ENCODE assay signal across 28 cellular contexts in genomic region chr13:33577037-33577436, GRCh38.
DNase-seq lines count a peak whose midpoint lies in the region; TF ChIP-seq lines count a peak whose summit lies in the region.
"Had no signal": no experiment of that assay in that cellular context is flagged by ENCODE, and none has a peak within 500 bp of the region (broad histone marks: within the 10 kb centered on the region; RNA-seq: fewer than 3 reads in every experiment).

No MANE protein-coding gene starts in this region.

- no peak overlapping the region for H2AFZ ChIP-seq in hepatocyte
- H2AFZ ChIP-seq in smooth muscle cell (ENCODE audit: low read depth) = peak overlapping the region; percentile 9

- H4K20me1 ChIP-seq in hepatocyte (ENCODE audit: insufficient read depth, poor library complexity, severe bottlenecking) (no peaks in the 10 kb centered on the region), smooth muscle cell (ENCODE audit: low read depth) (no peaks in the 10 kb centered on the region)
- H4K20me1 ChIP-seq: BLaER1 treated with 17β-estradiol and CSF1 and Interleukin-3, amounts not matched to agents 10 nM and 100 nM had no signal

- H3F3A ChIP-seq in smooth muscle cell (ENCODE audit: low read depth) = no peaks in the 10 kb centered on the region

- no peaks in the 10 kb centered on the region for H3K9me2 ChIP-seq in hepatocyte (replicated peaks; ENCODE audit: insufficient read depth)

- H3K36me3 ChIP-seq in hepatocyte (replicated peaks; ENCODE audit: insufficient read depth, low read depth) (no peaks in the 10 kb centered on the region), smooth muscle cell (ENCODE audit: low read depth) (no peaks in the 10 kb centered on the region), WERI-Rb-1 (no peaks in the 10 kb centered on the region)
- H3K36me3 ChIP-seq: BLaER1 treated with 17β-estradiol and CSF1 and Interleukin-3, amounts not matched to agents 10 nM and 100 nM; esophagus muscularis mucosa; left lung; MG63; neutrophil had no signal

- DNase-seq in LHCN-M2 (ENCODE audit: low read depth) = peak; percentile 15
- peak; percentile 20 to 41 for DNase-seq in cardiac fibroblast (ENCODE audit: low read depth in 2 of 2)
- DNase-seq in hepatocyte (ENCODE audit: low spot score) = peak; percentile 4
- DNase-seq in smooth muscle cell (lab: John Stamatoyannopoulos, UW; ENCODE audit: unreplicated experiment) = no peak
- no peak for DNase-seq in hippocampal formation (lab: John Stamatoyannopoulos, UW)
- DNase-seq in WERI-Rb-1 = no peak
- DNase-seq in HCEC 1CT = no peak
- DNase-seq: activated CD4-positive, alpha-beta T cell treated with anti-CD3 and anti-CD28 coated beads for 48 hours; activated CD8-positive, alpha-beta memory T cell treated with anti-CD3 and anti-CD28 coated beads for 24 hours; activated T-cell treated with anti-CD3 and anti-CD28 coated beads for 4 hours; anterior cingulate cortex; Caco-2; DMS53; immature natural killer cell; left lung; MG63; midbrain; naive thymus-derived CD4-positive, alpha-beta T cell; NCI-H1105; NCI-H187; NCI-H82; SIG-M5; T-helper 9 cell had no signal

- H3K9me3 ChIP-seq in hepatocyte (ENCODE audit: low read depth) (no peaks in the 10 kb centered on the region), smooth muscle cell (replicated peaks; ENCODE audit: low read depth) (no peaks in the 10 kb centered on the region), WERI-Rb-1 (ENCODE audit: severe bottlenecking) (no peaks in the 10 kb centered on the region)
- H3K9me3 ChIP-seq: BLaER1 treated with 17β-estradiol and CSF1 and Interleukin-3, amounts not matched to agents 10 nM and 100 nM; Caco-2; esophagus muscularis mucosa; left lung; MG63; neutrophil had no signal

- 58% methylated on average over 1 of the region's 1 CpG for WGBS in hepatocyte (ENCODE audit: low lambda C conversion rate, missing lambda C conversion rate)
- WGBS in smooth muscle cell (ENCODE audit: low lambda C conversion rate) = 52% methylated on average over 1 of the region's 1 CpG

- H3K27me3 ChIP-seq in hepatocyte = no peaks in the 10 kb centered on the region
- no peaks in the 10 kb centered on the region for H3K27me3 ChIP-seq in smooth muscle cell (ENCODE audit: low read depth)
- no peaks in the 10 kb centered on the region for H3K27me3 ChIP-seq in WERI-Rb-1 (ENCODE audit: insufficient read depth, low read depth, severe bottlenecking)
- H3K27me3 ChIP-seq: BLaER1 treated with 17β-estradiol and CSF1 and Interleukin-3, amounts not matched to agents 10 nM and 100 nM; esophagus muscularis mucosa; left lung; MG63; neutrophil had no signal

- H3K4me3 ChIP-seq in cardiac fibroblast (replicated peaks in 1 of 2; ENCODE audit: low read depth in 2 of 2, low read length in 2 of 2) = no peak overlapping the region
- H3K4me3 ChIP-seq in hepatocyte = no peak overlapping the region
- no peak overlapping the region for H3K4me3 ChIP-seq in smooth muscle cell
- no peak overlapping the region for H3K4me3 ChIP-seq in WERI-Rb-1 (ENCODE audit: low read depth, low read length)
- H3K4me3 ChIP-seq: BLaER1 treated with 17β-estradiol and CSF1 and Interleukin-3, amounts not matched to agents 10 nM and 100 nM; esophagus muscularis mucosa; K562; left lung; MG63 had no signal

- H3K4me1 ChIP-seq in hepatocyte (ENCODE audit: insufficient read depth) = no peaks in the 10 kb centered on the region
- H3K4me1 ChIP-seq in smooth muscle cell (ENCODE audit: low read depth) = peaks cover 3% of the 10 kb centered on the region
- H3K4me1 ChIP-seq: BLaER1 treated with 17β-estradiol and CSF1 and Interleukin-3, amounts not matched to agents 10 nM and 100 nM; Caco-2; left lung had no signal

- H3K4me2 ChIP-seq in hepatocyte (no peak overlapping the region), smooth muscle cell (no peak overlapping the region)
- H3K4me2 ChIP-seq: BLaER1 treated with 17β-estradiol and CSF1 and Interleukin-3, amounts not matched to agents 10 nM and 100 nM had no signal

- H3K27ac ChIP-seq in hepatocyte (no peak overlapping the region), smooth muscle cell (ENCODE audit: low read depth) (no peak overlapping the region), WERI-Rb-1 (no peak overlapping the region)
- H3K27ac ChIP-seq: BLaER1 treated with 17β-estradiol and CSF1 and Interleukin-3, amounts not matched to agents 10 nM and 100 nM; esophagus muscularis mucosa; left lung; neutrophil; VCaP had no signal

- TF ChIP-seq CTCF in cardiac fibroblast (IDR thresholded peaks at IDR 0.05; ENCODE audit: low read depth, low read length) (no peak), hepatocyte (IDR thresholded peaks at IDR 0.05; ENCODE audit: poor library complexity) (no peak), smooth muscle cell (IDR thresholded peaks at IDR 0.05; ENCODE audit: borderline replicate concordance, insufficient read depth, poor library complexity, severe bottlenecking) (no peak), WERI-Rb-1 (IDR thresholded peaks at IDR 0.05; ENCODE audit: low read depth, low read length) (no peak)

- H3K79me2 ChIP-seq in hepatocyte = no peaks in the 10 kb centered on the region
- H3K79me2 ChIP-seq in smooth muscle cell (ENCODE audit: low read depth) = no peaks in the 10 kb centered on the region

- no peak overlapping the region for H3K9ac ChIP-seq in smooth muscle cell (ENCODE audit: low read depth)
- H3K9ac ChIP-seq: BLaER1 treated with 17β-estradiol and CSF1 and Interleukin-3, amounts not matched to agents 10 nM and 100 nM had no signal

Comparison
In these comparisons a context has a peak if more than half of its experiments do, and no peak if none do; other contexts are left out.
1. DNase-seq: peak in LHCN-M2 (single experiment), cardiac fibroblast (2 of 2) and hepatocyte (single experiment); none in smooth muscle cell (single experiment), hippocampal formation (0 of 2), WERI-Rb-1 (single experiment) and HCEC 1CT (single experiment).